ENCODE assay signal across 1 cellular context in the genomic region with DNA sequence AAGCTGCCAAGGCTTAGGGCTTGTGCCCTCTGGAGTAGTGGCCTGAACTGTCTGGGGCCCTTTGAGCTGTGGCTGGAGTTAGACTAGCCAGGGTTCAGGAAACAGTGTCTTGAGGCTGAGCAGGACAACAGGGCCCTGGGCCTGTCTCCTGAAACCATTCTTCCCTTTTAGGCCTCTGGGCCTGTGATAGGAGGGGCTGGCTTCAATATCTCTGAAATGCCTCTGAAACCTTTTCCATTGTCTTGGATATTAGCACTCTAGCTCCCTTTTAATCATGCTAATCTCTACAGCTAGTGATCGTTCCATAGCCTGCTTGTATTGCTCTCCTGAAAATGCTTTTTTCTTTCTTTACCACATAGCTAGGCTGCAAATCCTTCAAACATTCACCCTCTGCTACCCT.
TF ChIP-seq lines count a peak whose summit lies in the region.

No MANE protein-coding gene starts in this region.

TF ChIP-seq in GM23338, 12 proteins besides CTCF, POLR2A, EP300 and RAD21 (continued from another document):
- TF ChIP-seq CREB1 (CRISPR knock-in tag; IDR thresholded peaks at IDR 0.05; ENCODE audit: low read depth) (no peak), POLR2AphosphoS5 (IDR thresholded peaks at IDR 0.05; ENCODE audit: low read depth) (no peak)
